32 cellular contexts compared by ENCODE assay signal in the genomic region with DNA sequence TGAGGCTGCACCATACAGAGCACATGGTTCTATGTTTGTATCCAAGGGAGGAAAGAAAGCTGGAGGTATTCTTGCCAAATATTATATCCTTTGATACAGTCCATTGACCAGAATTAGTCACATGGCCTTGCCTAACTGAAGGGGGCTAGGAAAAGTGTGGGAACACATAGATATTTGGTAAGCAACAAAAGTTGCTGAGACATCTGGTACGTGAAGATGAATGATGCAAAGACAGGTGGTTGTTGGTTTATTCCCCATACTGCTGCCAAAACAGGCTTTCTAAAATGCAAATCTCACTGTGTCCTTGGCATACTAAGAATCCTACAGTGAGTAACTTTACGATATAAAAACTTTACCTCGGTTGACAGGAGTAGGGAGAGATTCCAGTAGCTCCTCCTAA.
"Had no signal": no experiment of that assay in that cellular context is flagged by ENCODE, and none has a peak within 500 bp of the region (broad histone marks: within the 10 kb centered on the region; RNA-seq: fewer than 3 reads in every experiment).

No MANE protein-coding gene starts in this region.

- ATAC-seq: activated T-helper 17 cell treated with anti-CD3 and anti-CD28 coated beads, Interleukin-2, amount 50 U/mL, for 72 hours; body of pancreas; gastrocnemius medialis; mucosa of descending colon; psoas muscle had no signal

- H3K27ac ChIP-seq: body of pancreas, cardiac muscle cell, coronary artery, dorsolateral prefrontal cortex, gastrocnemius medialis, hepatocyte, left ventricle myocardium inferior, parathyroid adenoma, psoas muscle, right atrium auricular region, thoracic aorta had no signal

- H3K4me3 Mint-ChIP-seq: activated CD4-positive, alpha-beta memory T cell treated with anti-CD3 and anti-CD28 coated beads, Interleukin-2, amount 10 ng/mL, durations not matched to agents 7 days and 5 days; activated CD4-positive, alpha-beta T cell treated with anti-CD3 and anti-CD28 coated beads, Interleukin-2, amount 10 ng/mL, durations not matched to agents 24 days and 14 days; activated T-cell treated with anti-CD3 and anti-CD28 coated beads, Interleukin-2, amount 50 U/mL, for 24 hours; activated T-helper 17 cell treated with anti-CD3 and anti-CD28 coated beads, Interleukin-2, amount 50 U/mL, for 72 hours; nephron progenitor cell; stimulated activated naive CD8-positive, alpha-beta T cell treated with anti-CD3 and anti-CD28 coated beads, Interleukin-15, Interleukin-2, amounts not matched to agents 100 ng/mL and 50 ng/mL, for 24 hours had no signal

- H3K4me1 Mint-ChIP-seq: activated CD4-positive, alpha-beta memory T cell treated with anti-CD3 and anti-CD28 coated beads, Interleukin-2, amount 10 ng/mL, durations not matched to agents 7 days and 5 days; activated CD4-positive, alpha-beta T cell treated with anti-CD3 and anti-CD28 coated beads, Interleukin-2, amount 10 ng/mL, durations not matched to agents 24 days and 14 days; activated T-helper 17 cell treated with anti-CD3 and anti-CD28 coated beads, Interleukin-2, amount 50 U/mL, for 72 hours; nephron progenitor cell had no signal

- H3K79me2 ChIP-seq: hepatocyte, parathyroid adenoma had no signal

- DNase-seq: activated CD4-positive, alpha-beta memory T cell treated with anti-CD3 and anti-CD28 coated beads, Interleukin-2, amount 10 ng/mL, durations not matched to agents 7 days and 5 days; activated CD4-positive, alpha-beta T cell treated with anti-CD3 and anti-CD28 coated beads, Interleukin-2, amount 10 ng/mL, durations not matched to agents 24 days and 14 days; activated CD4-positive, CD25-positive, alpha-beta regulatory T cell treated with anti-CD3 and anti-CD28 coated beads, Interleukin-2, amount 50 U/mL, for 72 hours; activated CD8-positive, alpha-beta memory T cell treated with anti-CD3 and anti-CD28 coated beads, Interleukin-2, amount 50 U/mL, for 48 hours; activated gamma-delta T cell treated with Interleukin-2 at 50 U/mL for 16 hours; activated naive CD4-positive, alpha-beta T cell treated with anti-CD3 and anti-CD28 coated beads, Interleukin-2, amount 50 U/mL, for 16 hours; activated T-cell treated with anti-CD3 and anti-CD28 coated beads, Interleukin-2, amount 50 U/mL, for 24 hours; amygdala; body of pancreas; cerebellar nuclear complex; dorsolateral prefrontal cortex; effector memory CD4-positive, alpha-beta T cell; gastrocnemius medialis; islet precursor cell; left ventricle myocardium inferior; mesendoderm; mucosa of descending colon; nephron progenitor cell; psoas muscle; stimulated activated CD4-positive, alpha-beta T cell treated with anti-CD3 and anti-CD28 coated beads, Interleukin-12 subunit alpha, Interleukin-12 subunit beta, amount 100 ng/mL, for 4 hours; stimulated activated CD4-positive, alpha-beta T cell treated with anti-CD3 and anti-CD28 coated beads, Interleukin-4, amount 100 ng/mL, for 1 hour; T-helper 2 cell; trophoblast cell had no signal

- H3K4me2 ChIP-seq: hepatocyte had no signal

- H3K4me3 ChIP-seq: body of pancreas, cardiac muscle cell, coronary artery, dorsolateral prefrontal cortex, gastrocnemius medialis, hepatocyte, left ventricle myocardium inferior, lung, mucosa of descending colon, psoas muscle, right atrium auricular region, thoracic aorta had no signal

- H3K27me3 Mint-ChIP-seq: activated CD4-positive, alpha-beta memory T cell treated with anti-CD3 and anti-CD28 coated beads, Interleukin-2, amount 10 ng/mL, durations not matched to agents 7 days and 5 days; activated CD4-positive, alpha-beta T cell treated with anti-CD3 and anti-CD28 coated beads, Interleukin-2, amount 10 ng/mL, durations not matched to agents 24 days and 14 days; activated T-cell treated with anti-CD3 and anti-CD28 coated beads, Interleukin-2, amount 50 U/mL, for 24 hours; activated T-helper 17 cell treated with anti-CD3 and anti-CD28 coated beads, Interleukin-2, amount 50 U/mL, for 72 hours; stimulated activated naive CD8-positive, alpha-beta T cell treated with anti-CD3 and anti-CD28 coated beads, Interleukin-15, Interleukin-2, amounts not matched to agents 100 ng/mL and 50 ng/mL, for 24 hours had no signal

- H3K9me3 Mint-ChIP-seq: activated CD4-positive, alpha-beta T cell treated with anti-CD3 and anti-CD28 coated beads, Interleukin-2, amount 10 ng/mL, durations not matched to agents 24 days and 14 days; nephron progenitor cell had no signal

- H3K4me1 ChIP-seq: body of pancreas, gastrocnemius medialis, left ventricle myocardium inferior, parathyroid adenoma, psoas muscle, right atrium auricular region had no signal

- H3K36me3 ChIP-seq: cardiac muscle cell, gastrocnemius medialis, left ventricle myocardium inferior, right atrium auricular region, thoracic aorta had no signal

- H3K27me3 ChIP-seq: body of pancreas, cardiac muscle cell, gastrocnemius medialis, hepatocyte, right atrium auricular region had no signal

- H3K9me3 ChIP-seq: body of pancreas, gastrocnemius medialis, mucosa of descending colon, psoas muscle, right atrium auricular region, thoracic aorta had no signal

- H3K27ac Mint-ChIP-seq: activated CD4-positive, alpha-beta memory T cell treated with anti-CD3 and anti-CD28 coated beads, Interleukin-2, amount 10 ng/mL, durations not matched to agents 7 days and 5 days; activated CD4-positive, alpha-beta T cell treated with anti-CD3 and anti-CD28 coated beads, Interleukin-2, amount 10 ng/mL, durations not matched to agents 24 days and 14 days; activated T-cell treated with anti-CD3 and anti-CD28 coated beads, Interleukin-2, amount 50 U/mL, for 24 hours; activated T-helper 17 cell treated with anti-CD3 and anti-CD28 coated beads, Interleukin-2, amount 50 U/mL, for 72 hours; nephron progenitor cell; stimulated activated naive CD8-positive, alpha-beta T cell treated with anti-CD3 and anti-CD28 coated beads, Interleukin-15, Interleukin-2, amounts not matched to agents 100 ng/mL and 50 ng/mL, for 24 hours had no signal

- H2AFZ ChIP-seq: hepatocyte, parathyroid adenoma had no signal
